9 cellular contexts compared by ENCODE assay signal in genomic region chr10:98414578-98414931, GRCh38. TPM values are rescaled to one million over a fixed set of nuclear protein-coding genes. Genes with fewer than 3 reads are reported as not detected.
DNase-seq lines count a peak whose midpoint lies in the region; ATAC-seq and TF ChIP-seq lines count a peak whose summit lies in the region.
"Had no signal": no experiment of that assay in that cellular context is flagged by ENCODE, and none has a peak within 500 bp of the region (broad histone marks: within the 10 kb centered on the region; RNA-seq: fewer than 3 reads in every experiment).

No MANE protein-coding gene starts in this region.

- peak overlapping the region; percentile 96 for H3K27ac Mint-ChIP-seq in central memory CD8-positive, alpha-beta T cell (ENCODE audit: low read depth)

- TF ChIP-seq CTCF in 22Rv1 (IDR thresholded peaks at IDR 0.05) = no peak
- TF ChIP-seq CTCF in mucosa of descending colon (IDR thresholded peaks at IDR 0.05) = no peak

- H3K9me3 Mint-ChIP-seq in central memory CD8-positive, alpha-beta T cell = no peaks in the 10 kb centered on the region

- H3K36me3 Mint-ChIP-seq in central memory CD8-positive, alpha-beta T cell (ENCODE audit: insufficient read depth) = peaks cover 13% of the 10 kb centered on the region

- intact Hi-C loops in mucosa of descending colon (cut with DNase I, micrococcal nuclease) = no loop called here

- H3K27me3 Mint-ChIP-seq in central memory CD8-positive, alpha-beta T cell = no peaks in the 10 kb centered on the region

- H3K9me3 ChIP-seq in mucosa of descending colon = no peaks in the 10 kb centered on the region

- H3K4me3 Mint-ChIP-seq in central memory CD8-positive, alpha-beta T cell = peak overlapping the region; percentile 86

- H3K27ac ChIP-seq in 22Rv1 = peak overlapping the region; percentile 73

- peaks cover 11% of the 10 kb centered on the region for H3K4me1 ChIP-seq in mucosa of descending colon (ENCODE audit: low read depth)

- peaks cover 12% of the 10 kb centered on the region for H3K4me1 Mint-ChIP-seq in central memory CD8-positive, alpha-beta T cell

- no peaks in the 10 kb centered on the region for H3K36me3 ChIP-seq in mucosa of descending colon (ENCODE audit: low read depth)

- peak overlapping the region; percentile 17 for H3K4me3 ChIP-seq in mucosa of descending colon

- DNase-seq in HT-29 (ENCODE audit: low spot score) = peak; percentile 9
- no peak for DNase-seq in central memory CD8-positive, alpha-beta T cell (ENCODE audit: low spot score in 2 of 2)
- no peak for DNase-seq in mucosa of descending colon
- DNase-seq in NCI-H69 (lab: John Stamatoyannopoulos, UW) = no peak
- DNase-seq in putamen (ENCODE audit: low spot score) = no peak
- DNase-seq: GDM1 had no signal

- no peak for ATAC-seq in central memory CD8-positive, alpha-beta T cell (replicated peaks; ENCODE audit: extremely low read depth, poor library complexity, severe bottlenecking)
- ATAC-seq in mucosa of descending colon (no peak), GM21528 (IDR thresholded peaks at IDR 0.05; ENCODE audit: low FRiP score, unreplicated experiment) (no peak), HG03196 (IDR thresholded peaks at IDR 0.05; ENCODE audit: unreplicated experiment) (no peak)

RNA-seq across cellular contexts. Expression of gene PYROXD2, which starts 0.4 kb away (rescaled TPM):
- total RNA-seq in HT-29 (2014; rRNA removed; shearing (Covaris generic)) = 10.8 and 20.9 TPM in 2 replicates
- 10 to 100 TPM in 1 of 3 donors, 1 to 10 TPM in 2; 6.3 to 11.6 (median 9.7) TPM for total RNA-seq in mucosa of descending colon

RNA-seq across cellular contexts. Expression of gene HPS1, which starts 32.2 kb away (rescaled TPM):
- 44.2 and 49.8 TPM in 2 replicates for total RNA-seq in HT-29 (2014; rRNA removed; shearing (Covaris generic))
- total RNA-seq in mucosa of descending colon = 100 to 1,000 TPM in 1 of 3 donors, 10 to 100 TPM in 2; 80.9 to 101 (median 85.4) TPM
